In the genomic region with DNA sequence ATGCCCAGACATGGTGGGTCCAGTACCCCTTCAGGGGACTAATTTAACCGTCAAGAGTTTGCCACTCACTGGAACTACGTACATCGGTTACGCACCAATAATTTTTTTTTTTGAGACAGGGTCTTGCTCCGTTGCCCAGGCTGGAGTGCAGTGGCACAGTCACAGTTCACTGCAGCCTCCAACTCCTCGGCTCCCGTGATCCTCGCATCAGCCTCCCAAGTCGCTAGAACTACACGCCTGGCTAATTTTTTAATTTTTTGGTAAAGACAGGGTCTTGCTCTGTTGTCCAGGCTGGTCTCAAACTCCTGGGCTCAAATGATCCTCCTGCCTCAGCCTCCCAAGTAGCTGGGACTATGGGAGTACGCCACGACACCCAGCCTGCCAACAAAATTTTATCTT, we compare ENCODE assay signal across 21 cellular contexts. TPM values are rescaled to one million over a fixed set of nuclear protein-coding genes. Genes with fewer than 3 reads are reported as not detected.
DNase-seq lines count a peak whose midpoint lies in the region; ATAC-seq and TF ChIP-seq lines count a peak whose summit lies in the region.
"Had no signal": no experiment of that assay in that cellular context is flagged by ENCODE, and none has a peak within 500 bp of the region (broad histone marks: within the 10 kb centered on the region; RNA-seq: fewer than 3 reads in every experiment).

No MANE protein-coding gene starts in this region.

- H3K4me3 ChIP-seq in WERI-Rb-1 (ENCODE audit: low read depth, low read length) (no peak overlapping the region), spleen (peak overlapping the region in 4 of 8 donors; percentile 10 to 64 (median 24))

- peak overlapping the region; percentile 55 for H3K27ac Mint-ChIP-seq in activated naive CD4-positive, alpha-beta T cell treated with anti-CD3 and anti-CD28 coated beads, Interleukin-2, amount 10 ng/mL, durations not matched to agents 7 days and 5 days
- peak overlapping the region in 1 of 2 donors; percentile 72 for H3K27ac Mint-ChIP-seq in activated naive CD4-positive, alpha-beta T cell treated with anti-CD3 and anti-CD28 coated beads, Interleukin-2, amount 50 U/mL, for 72 hours
- peak overlapping the region in 7 of 10 donors; percentile 76 to 97 (median 92) for H3K27ac Mint-ChIP-seq in naive thymus-derived CD8-positive, alpha-beta T cell

- H3K27me3 ChIP-seq in WERI-Rb-1 (ENCODE audit: insufficient read depth, low read depth, severe bottlenecking), result no peaks in the 10 kb centered on the region
- H3K27me3 ChIP-seq in spleen (replicated peaks in 1 of 7), result peaks cover 0 to 37% (median 0%) of the 10 kb centered on the region in 7 donors

- ATAC-seq in activated naive CD4-positive, alpha-beta T cell treated with anti-CD3 and anti-CD28 coated beads, Interleukin-2, amount 50 U/mL, for 72 hours, result no peak
- ATAC-seq in naive thymus-derived CD8-positive, alpha-beta T cell, result no peak
- ATAC-seq in HG03025 (IDR thresholded peaks at IDR 0.05; ENCODE audit: low FRiP score, unreplicated experiment), result no peak

- H3K9me3 ChIP-seq in WERI-Rb-1 (ENCODE audit: severe bottlenecking), result no peaks in the 10 kb centered on the region
- no peaks in the 10 kb centered on the region for H3K9me3 ChIP-seq in spleen

- intact Hi-C loops in spleen (cut with DNase I; ENCODE audit: low total_unique reads), result no loop called here

- no peaks in the 10 kb centered on the region for H3K9me3 Mint-ChIP-seq in activated naive CD4-positive, alpha-beta T cell treated with anti-CD3 and anti-CD28 coated beads, Interleukin-2, amount 10 ng/mL, durations not matched to agents 7 days and 5 days
- no peaks in the 10 kb centered on the region for H3K9me3 Mint-ChIP-seq in activated naive CD4-positive, alpha-beta T cell treated with anti-CD3 and anti-CD28 coated beads, Interleukin-2, amount 50 U/mL, for 72 hours
- H3K9me3 Mint-ChIP-seq in naive thymus-derived CD8-positive, alpha-beta T cell, result no peaks in the 10 kb centered on the region

- peaks cover 62% of the 10 kb centered on the region for H3K27me3 Mint-ChIP-seq in activated naive CD4-positive, alpha-beta T cell treated with anti-CD3 and anti-CD28 coated beads, Interleukin-2, amount 10 ng/mL, durations not matched to agents 7 days and 5 days
- H3K27me3 Mint-ChIP-seq in naive thymus-derived CD8-positive, alpha-beta T cell, result peaks cover 0 to 11% (median 0%) of the 10 kb centered on the region in 5 donors

- H3K27ac ChIP-seq in WERI-Rb-1 (peak overlapping the region; percentile 87), spleen (peak overlapping the region; percentile 29 to 90 (median 83))
- H3K27ac ChIP-seq: 22Rv1, C4-2B, HL-60, RWPE1 had no signal

- no peak overlapping the region for H3K4me3 Mint-ChIP-seq in activated naive CD4-positive, alpha-beta T cell treated with anti-CD3 and anti-CD28 coated beads, Interleukin-2, amount 10 ng/mL, durations not matched to agents 7 days and 5 days
- H3K4me3 Mint-ChIP-seq in naive thymus-derived CD8-positive, alpha-beta T cell, result peak overlapping the region in 7 of 10 donors; percentile 48 to 90 (median 63)

- no peaks in the 10 kb centered on the region; the same call in 1 of the 2 replicates for H3K36me3 ChIP-seq in WERI-Rb-1
- H3K36me3 ChIP-seq in spleen, result no peaks in the 10 kb centered on the region

- TF ChIP-seq CTCF in WERI-Rb-1 (IDR thresholded peaks at IDR 0.05; ENCODE audit: low read depth, low read length) (no peak), spleen (IDR thresholded peaks at IDR 0.05 in 8 of 11, conservative IDR thresholded peaks at IDR 0.05 in 3 of 11) (no peak)

- DNase-seq in activated naive CD4-positive, alpha-beta T cell treated with anti-CD3 and anti-CD28 coated beads, Interleukin-2, amount 10 ng/mL, durations not matched to agents 7 days and 5 days, result no peak
- DNase-seq in activated naive CD4-positive, alpha-beta T cell treated with anti-CD3 and anti-CD28 coated beads, Interleukin-2, amount 50 U/mL, for 72 hours (ENCODE audit: low spot score in 2 of 2), result no peak
- DNase-seq in WERI-Rb-1 (no peak), spleen (no peak), NCI-H2081 (lab: John Stamatoyannopoulos, UW) (no peak)
- DNase-seq in naive thymus-derived CD8-positive, alpha-beta T cell, result no peak
- DNase-seq in stimulated activated CD4-positive, alpha-beta T cell treated with anti-CD3 and anti-CD28 coated beads, Interleukin-4, amount 100 ng/mL, for 4 hours, result no peak
- DNase-seq: ACHN, DMS53, GDM1, NCI-H1092, NCI-H187 treated with DMSO at 0.1 percent for 48 hours, NCI-H2227 treated with DMSO at 0.1 percent for 48 hours, NCI-H510A, NCI-H748 treated with DMSO at 0.1 percent for 48 hours, SIG-M5 had no signal

- WGBS in spleen, 5 donors, result 92 to 93% (median 93%) methylated on average over 12 of the region's 12 CpGs

- no peaks in the 10 kb centered on the region for H3K36me3 Mint-ChIP-seq in activated naive CD4-positive, alpha-beta T cell treated with anti-CD3 and anti-CD28 coated beads, Interleukin-2, amount 10 ng/mL, durations not matched to agents 7 days and 5 days
- no peaks in the 10 kb centered on the region for H3K36me3 Mint-ChIP-seq in activated naive CD4-positive, alpha-beta T cell treated with anti-CD3 and anti-CD28 coated beads, Interleukin-2, amount 50 U/mL, for 72 hours
- H3K36me3 Mint-ChIP-seq in naive thymus-derived CD8-positive, alpha-beta T cell, result no peaks in the 10 kb centered on the region

- H3K4me1 Mint-ChIP-seq in activated naive CD4-positive, alpha-beta T cell treated with anti-CD3 and anti-CD28 coated beads, Interleukin-2, amount 10 ng/mL, durations not matched to agents 7 days and 5 days, result peaks cover 40% of the 10 kb centered on the region
- H3K4me1 Mint-ChIP-seq in naive thymus-derived CD8-positive, alpha-beta T cell, result peaks cover 14 to 58% (median 31%) of the 10 kb centered on the region in 4 donors

- POLR2A ChIA-PET in naive thymus-derived CD8-positive, alpha-beta T cell (lab: Charles Lee), result no interaction called here

- CTCF ChIA-PET in activated naive CD4-positive, alpha-beta T cell treated with anti-CD3 and anti-CD28 coated beads, Interleukin-2, amount 10 ng/mL, durations not matched to agents 7 days and 5 days (lab: Charles Lee), result no interaction called here

- peaks cover 6 to 76% (median 33%) of the 10 kb centered on the region in 6 donors for H3K4me1 ChIP-seq in spleen

- no peak for TF ChIP-seq POLR2A in spleen (IDR thresholded peaks at IDR 0.05)

RNA-seq across cellular contexts. Expression of gene RPH3AL, which starts 15.6 kb away (rescaled TPM):
- 1 to 10 TPM; 2.0 to 3.8 TPM for total RNA-seq in activated naive CD4-positive, alpha-beta T cell treated with anti-CD3 and anti-CD28 coated beads, Interleukin-2, amount 50 U/mL, for 72 hours
- 10 to 100 TPM; 26.4 to 30.0 TPM for total RNA-seq in naive thymus-derived CD8-positive, alpha-beta T cell
- 1 to 10 TPM; 1.9 to 5.7 (median 2.7) TPM for polyA plus RNA-seq in naive thymus-derived CD8-positive, alpha-beta T cell
- 100 to 1,000 TPM in 1 of 7 donors, 10 to 100 TPM in 6; 44.2 to 182 (median 58.6) TPM for total RNA-seq in spleen
- polyA plus RNA-seq in spleen, result 10 to 100 TPM in 1 of 3 donors, 1 to 10 TPM in 2; 4.8 to 27.1 (median 7.4) TPM

Comparison
In these comparisons a context has a peak if more than half of its experiments do, and no peak if none do; other contexts are left out.
1. RNA of gene RPH3AL, which starts 15.6 kb away (total RNA-seq): 44.2 to 182 TPM in spleen and 26.4 to 30.0 TPM in naive thymus-derived CD8-positive, alpha-beta T cell; 2.0 to 3.8 TPM in activated naive CD4-positive, alpha-beta T cell treated with anti-CD3 and anti-CD28 coated beads, Interleukin-2, amount 50 U/mL, for 72 hours; every median in the first group is over 4 times any median in the second.